30 cellular contexts compared by ENCODE assay signal in genomic region chr1:99754055-99754626, GRCh38.
"Had no signal": no experiment of that assay in that cellular context is flagged by ENCODE, and none has a peak within 500 bp of the region (broad histone marks: within the 10 kb centered on the region; RNA-seq: fewer than 3 reads in every experiment).

No MANE protein-coding gene starts in this region.

- H3K9me3 ChIP-seq: ascending aorta, breast epithelium, colonic mucosa, esophagus squamous epithelium had no signal

- FAIRE-seq: endometrium, endothelial cell of umbilical vein had no signal

- H3K36me3 Mint-ChIP-seq: activated naive CD4-positive, alpha-beta T cell treated with anti-CD3 and anti-CD28 coated beads, Interleukin-2, amount 10 ng/mL, durations not matched to agents 7 days and 5 days; activated naive CD4-positive, alpha-beta T cell treated with anti-CD3 and anti-CD28 coated beads, Interleukin-2, amount 50 U/mL, for 72 hours; brain had no signal

- H3K27ac ChIP-seq: ascending aorta, breast epithelium, cardiac muscle cell, colonic mucosa, epithelial cell of prostate, esophagus squamous epithelium had no signal

- H3K27ac Mint-ChIP-seq: activated CD4-positive, alpha-beta memory T cell treated with anti-CD3 and anti-CD28 coated beads, Interleukin-2, amount 10 ng/mL, durations not matched to agents 7 days and 5 days; activated CD4-positive, alpha-beta T cell treated with anti-CD3 and anti-CD28 coated beads, Interleukin-2, amount 10 ng/mL, durations not matched to agents 7 days and 5 days; activated naive CD4-positive, alpha-beta T cell treated with anti-CD3 and anti-CD28 coated beads, Interleukin-2, amount 10 ng/mL, durations not matched to agents 7 days and 5 days; activated naive CD4-positive, alpha-beta T cell treated with anti-CD3 and anti-CD28 coated beads, Interleukin-2, amount 50 U/mL, for 72 hours; activated naive CD8-positive, alpha-beta T cell treated with anti-CD3 and anti-CD28 coated beads, Interleukin-2, amount 10 ng/mL, durations not matched to agents 7 days and 5 days; activated T-cell treated with anti-CD3 and anti-CD28 coated beads, Interleukin-2, amount 50 U/mL, for 24 hours; activated T-cell treated with anti-CD3 and anti-CD28 coated beads, Interleukin-2, amount 50 U/mL, for 72 hours; brain had no signal

- H3K27me3 Mint-ChIP-seq: activated T-cell treated with anti-CD3 and anti-CD28 coated beads, Interleukin-2, amount 50 U/mL, for 24 hours; brain had no signal

- DNase-seq: activated CD4-positive, alpha-beta memory T cell treated with anti-CD3 and anti-CD28 coated beads, Interleukin-2, amount 10 ng/mL, durations not matched to agents 7 days and 5 days; activated CD4-positive, alpha-beta T cell treated with anti-CD3 and anti-CD28 coated beads for 4 hours; activated CD4-positive, alpha-beta T cell treated with anti-CD3 and anti-CD28 coated beads, Interleukin-2, amount 10 ng/mL, durations not matched to agents 7 days and 5 days; activated CD4-positive, alpha-beta T cell treated with anti-CD3 and anti-CD28 coated beads, Interleukin-2, amount 50 U/mL, for 4 hours; activated CD4-positive, CD25-positive, alpha-beta regulatory T cell; activated CD4-positive, CD25-positive, alpha-beta regulatory T cell treated with anti-CD3 and anti-CD28 coated beads, Interleukin-2, amount 50 U/mL, for 72 hours; activated CD8-positive, alpha-beta memory T cell treated with anti-CD3 and anti-CD28 coated beads, Interleukin-2, amount 50 U/mL, for 48 hours; activated gamma-delta T cell; activated naive CD4-positive, alpha-beta T cell; activated naive CD4-positive, alpha-beta T cell treated with anti-CD3 and anti-CD28 coated beads, Interleukin-2, amount 10 ng/mL, durations not matched to agents 7 days and 5 days; activated naive CD8-positive, alpha-beta T cell treated with anti-CD3 and anti-CD28 coated beads, Interleukin-2, amount 10 ng/mL, durations not matched to agents 7 days and 5 days; activated T-cell treated with anti-CD3 and anti-CD28 coated beads for 4 hours; activated T-cell treated with anti-CD3 and anti-CD28 coated beads, Interleukin-2, amount 50 U/mL, for 24 hours; activated T-cell treated with anti-CD3 and anti-CD28 coated beads, Interleukin-2, amount 50 U/mL, for 72 hours; central memory CD4-positive, alpha-beta T cell; cerebellar nuclear complex; colonic mucosa; effector CD8-positive, alpha-beta T cell; esophagus squamous epithelium; foreskin melanocyte; head of caudate nucleus; T-helper 2 cell had no signal

- H3K36me3 ChIP-seq: ascending aorta, breast epithelium, cardiac muscle cell, colonic mucosa, esophagus squamous epithelium had no signal

- H3K9me3 Mint-ChIP-seq: activated CD4-positive, alpha-beta memory T cell treated with anti-CD3 and anti-CD28 coated beads, Interleukin-2, amount 10 ng/mL, durations not matched to agents 7 days and 5 days; activated naive CD4-positive, alpha-beta T cell treated with anti-CD3 and anti-CD28 coated beads, Interleukin-2, amount 10 ng/mL, durations not matched to agents 7 days and 5 days; activated naive CD8-positive, alpha-beta T cell treated with anti-CD3 and anti-CD28 coated beads, Interleukin-2, amount 10 ng/mL, durations not matched to agents 7 days and 5 days; activated T-cell treated with anti-CD3 and anti-CD28 coated beads, Interleukin-2, amount 50 U/mL, for 24 hours; activated T-cell treated with anti-CD3 and anti-CD28 coated beads, Interleukin-2, amount 50 U/mL, for 72 hours had no signal

- H3K4me1 ChIP-seq: ascending aorta, breast epithelium, colonic mucosa had no signal

- H3K4me3 Mint-ChIP-seq: activated CD4-positive, alpha-beta memory T cell treated with anti-CD3 and anti-CD28 coated beads, Interleukin-2, amount 10 ng/mL, durations not matched to agents 7 days and 5 days; activated CD4-positive, alpha-beta T cell treated with anti-CD3 and anti-CD28 coated beads, Interleukin-2, amount 10 ng/mL, durations not matched to agents 7 days and 5 days; activated naive CD4-positive, alpha-beta T cell treated with anti-CD3 and anti-CD28 coated beads, Interleukin-2, amount 10 ng/mL, durations not matched to agents 7 days and 5 days; activated naive CD8-positive, alpha-beta T cell treated with anti-CD3 and anti-CD28 coated beads, Interleukin-2, amount 10 ng/mL, durations not matched to agents 7 days and 5 days; activated T-cell treated with anti-CD3 and anti-CD28 coated beads, Interleukin-2, amount 50 U/mL, for 24 hours; activated T-cell treated with anti-CD3 and anti-CD28 coated beads, Interleukin-2, amount 50 U/mL, for 72 hours; brain had no signal

- H3K4me3 ChIP-seq: ascending aorta, breast epithelium, cardiac muscle cell, colonic mucosa, esophagus squamous epithelium had no signal

- H3K27me3 ChIP-seq: ascending aorta, breast epithelium, cardiac muscle cell, colonic mucosa, esophagus squamous epithelium had no signal
